ENCODE assay signal across 9 cellular contexts in the genomic region with DNA sequence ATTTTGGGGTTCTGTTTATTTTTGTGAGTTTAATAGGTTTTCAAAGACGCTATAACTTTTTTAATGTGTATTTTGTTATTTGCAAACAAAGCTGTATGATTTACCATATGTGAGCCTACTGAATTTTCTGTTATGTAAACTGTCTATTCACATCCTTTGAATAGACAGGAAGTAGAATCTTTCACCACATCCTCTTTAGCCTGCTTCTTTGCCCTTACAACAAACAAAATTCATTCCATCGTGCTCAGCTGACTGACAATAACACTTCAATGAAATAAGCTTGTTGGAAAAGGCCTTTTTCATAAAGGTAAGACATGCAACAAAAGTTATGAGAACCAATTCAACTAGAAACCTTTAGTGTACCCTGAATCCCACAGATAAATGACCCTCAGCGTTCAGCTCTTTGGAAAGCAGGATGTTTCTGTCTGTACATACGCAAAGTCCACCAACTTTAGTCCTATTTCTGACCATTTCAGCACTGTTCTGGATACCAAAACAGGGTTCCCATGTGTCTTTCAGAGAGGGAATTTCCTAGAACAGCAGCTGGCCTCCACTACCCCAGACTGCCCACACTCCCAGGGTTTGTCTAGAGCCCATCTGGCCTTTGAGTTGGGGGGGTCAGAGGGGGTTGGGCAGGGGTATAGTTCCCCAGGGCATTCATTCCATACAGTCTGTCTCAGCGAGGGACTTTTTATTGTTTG.
DNase-seq lines count a peak whose midpoint lies in the region; ATAC-seq and TF ChIP-seq lines count a peak whose summit lies in the region.
"Had no signal": no experiment of that assay in that cellular context is flagged by ENCODE, and none has a peak within 500 bp of the region (broad histone marks: within the 10 kb centered on the region; RNA-seq: fewer than 3 reads in every experiment).

No MANE protein-coding gene starts in this region.

- H3K9ac ChIP-seq in colonic mucosa (ENCODE audit: low read depth in 2 of 2, low read length in 2 of 2) = no peak overlapping the region
- H3K9ac ChIP-seq in neuronal stem cell (ENCODE audit: low read depth, low read length, poor library complexity) = no peak overlapping the region

- H3K4ac ChIP-seq in neuronal stem cell (ENCODE audit: low read length) = no peak overlapping the region

- H3K27ac ChIP-seq in colonic mucosa (peak overlapping the region; percentile 10), neuronal stem cell (replicated peaks; ENCODE audit: low read length) (no peak overlapping the region), prostate gland (no peak overlapping the region)

- peak overlapping the region; percentile 82 for H2AFZ ChIP-seq in neuronal stem cell (ENCODE audit: low read length)

- no peak overlapping the region for H4K8ac ChIP-seq in neuronal stem cell (ENCODE audit: low read depth, low read length)

- H2AK5ac ChIP-seq in neuronal stem cell (ENCODE audit: low read depth, low read length) = no peak overlapping the region

- H3K23ac ChIP-seq in neuronal stem cell (ENCODE audit: low read depth, low read length, poor library complexity) = no peak overlapping the region

- TF ChIP-seq POLR2A in prostate gland (IDR thresholded peaks at IDR 0.05) = no peak

- no peak overlapping the region for H3K14ac ChIP-seq in neuronal stem cell (ENCODE audit: low read length)

- no peak overlapping the region for H2BK5ac ChIP-seq in neuronal stem cell (ENCODE audit: low read length)

- no peak overlapping the region for H3K4me2 ChIP-seq in neuronal stem cell (ENCODE audit: insufficient read depth, low read length, poor library complexity, severe bottlenecking)

- in situ Hi-C loops in KBM-7 (cut with MboI; ENCODE audit: low pct_unique_long_range_greater_than_20kb, low sequenced_read_pairs) = no loop called here

- H2BK12ac ChIP-seq in neuronal stem cell (ENCODE audit: low read length) = no peak overlapping the region

- no peak overlapping the region for H4K91ac ChIP-seq in neuronal stem cell (ENCODE audit: low read depth, low read length, poor library complexity)

- intact Hi-C loops in colonic mucosa (cut with DNase I) (no loop called here), prostate gland (cut with DNase I) (no loop called here)

- H3K9me3 ChIP-seq in colonic mucosa = no peaks in the 10 kb centered on the region
- H3K9me3 ChIP-seq in neuronal stem cell (replicated peaks in 1 of 2; ENCODE audit: control insufficient read depth in 2 of 2, insufficient read depth in 1 of 2, low read depth in 1 of 2, low read length in 2 of 2) = no peaks in the 10 kb centered on the region
- no peaks in the 10 kb centered on the region for H3K9me3 ChIP-seq in prostate gland

- H3K4me1 ChIP-seq in colonic mucosa (no peaks in the 10 kb centered on the region), neuronal stem cell (ENCODE audit: control insufficient read depth in 2 of 2, insufficient read depth in 1 of 2, low read depth in 1 of 2, low read length in 2 of 2) (peaks cover 2 to 9% of the 10 kb centered on the region in 2 donors), prostate gland (replicated peaks) (no peaks in the 10 kb centered on the region)

- whole genome bisulfite sequencing in neuronal stem cell (ENCODE audit: extremely low coverage in 2 of 2, insufficient read length in 2 of 2, insufficient replicate concordance in 1 of 2), 2 donors = no CpG with 5 or more reads among the region's 5 CpGs
- WGBS in prostate gland = 35% methylated on average over 5 of the region's 5 CpGs

- H3K4me3 ChIP-seq in colonic mucosa (no peak overlapping the region), neuronal stem cell (ENCODE audit: low read length in 2 of 2) (peak overlapping the region in 1 of 2 donors; percentile 4), prostate gland (no peak overlapping the region)

- DNase-seq in NCI-H345 (lab: John Stamatoyannopoulos, UW) (peak; percentile 7), NCI-H345 treated with DMSO at 0.1 percent for 48 hours (lab: John Stamatoyannopoulos, UW; ENCODE audit: unreplicated experiment) (no peak), KBM-7 (peak; percentile 66), colonic mucosa (no peak), neuronal stem cell (ENCODE audit: low spot score) (no peak), prostate gland (ENCODE audit: low spot score) (no peak), mucosa of gallbladder (ENCODE audit: low spot score) (no peak)
- DNase-seq: NCI-H2171 had no signal

- TF ChIP-seq CTCF in colonic mucosa (IDR thresholded peaks at IDR 0.05) (no peak), prostate gland (IDR thresholded peaks at IDR 0.05) (no peak)

- ATAC-seq in HG03469 (IDR thresholded peaks at IDR 0.05; ENCODE audit: unreplicated experiment) = no peak

- H3K36me3 ChIP-seq in colonic mucosa (no peaks in the 10 kb centered on the region), neuronal stem cell (replicated peaks in 1 of 2; ENCODE audit: control insufficient read depth in 2 of 2, insufficient read depth in 2 of 2, low read length in 2 of 2) (no peaks in the 10 kb centered on the region), prostate gland (no peaks in the 10 kb centered on the region)

- no peak overlapping the region for H2BK120ac ChIP-seq in neuronal stem cell (ENCODE audit: low read depth, low read length)

- no peaks in the 10 kb centered on the region for H3K79me1 ChIP-seq in neuronal stem cell (ENCODE audit: low read depth, low read length)

- H2BK15ac ChIP-seq in neuronal stem cell (ENCODE audit: low read length) = no peak overlapping the region

- H3K18ac ChIP-seq in neuronal stem cell (ENCODE audit: low read length) = no peak overlapping the region

- H3K27me3 ChIP-seq in colonic mucosa (no peaks in the 10 kb centered on the region), neuronal stem cell (ENCODE audit: control insufficient read depth in 3 of 3, insufficient read depth in 3 of 3, low read depth in 1 of 3, low read length in 3 of 3) (no peaks in the 10 kb centered on the region), prostate gland (replicated peaks; ENCODE audit: insufficient read depth) (no peaks in the 10 kb centered on the region)

Comparison
In these comparisons a context has a peak if more than half of its experiments do, and no peak if none do; other contexts are left out.
1. DNase-seq: peak in NCI-H345 (single experiment) and KBM-7 (single experiment); none in NCI-H345 treated with DMSO at 0.1 percent for 48 hours (single experiment), colonic mucosa (single experiment), neuronal stem cell (single experiment), prostate gland (single experiment) and mucosa of gallbladder (single experiment).